Comparison of ENCODE assay signal across 25 cellular contexts in the genomic region with DNA sequence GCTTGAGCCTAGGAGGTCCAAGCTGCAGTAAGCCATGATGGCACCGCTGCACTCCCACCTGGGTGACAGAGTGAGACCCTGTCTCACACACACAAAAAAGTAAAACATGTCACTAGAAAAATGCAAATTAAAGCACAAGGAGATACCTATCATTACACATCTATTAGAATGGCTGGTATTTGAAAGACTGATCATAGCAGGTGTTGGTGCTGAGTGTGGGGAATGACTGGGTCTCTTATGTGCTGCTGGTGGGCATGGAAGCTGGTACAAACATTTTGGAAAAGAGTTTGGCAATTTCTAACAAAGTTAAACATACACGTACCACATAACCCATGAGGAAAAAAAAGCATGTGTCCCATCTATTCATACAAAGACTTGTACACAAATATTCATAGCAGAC.
DNase-seq lines count a peak whose midpoint lies in the region; ATAC-seq, FAIRE-seq and TF ChIP-seq lines count a peak whose summit lies in the region.
"Had no signal": no experiment of that assay in that cellular context is flagged by ENCODE, and none has a peak within 500 bp of the region (broad histone marks: within the 10 kb centered on the region; RNA-seq: fewer than 3 reads in every experiment).

No MANE protein-coding gene starts in this region.

- H3K27me3 ChIP-seq in esophagus squamous epithelium = peaks cover 0 to 52% (median 0%) of the 10 kb centered on the region in 4 donors

- H3K4me1 Mint-ChIP-seq in activated CD8-positive, alpha-beta memory T cell treated with anti-CD3 and anti-CD28 coated beads, Interleukin-2, amount 10 ng/mL, durations not matched to agents 7 days and 5 days = no peaks in the 10 kb centered on the region
- no peaks in the 10 kb centered on the region for H3K4me1 Mint-ChIP-seq in osteocyte (ENCODE audit: unreplicated experiment)
- no peaks in the 10 kb centered on the region for H3K4me1 Mint-ChIP-seq in activated CD8-positive, alpha-beta T cell treated with anti-CD3 and anti-CD28 coated beads for 36 hours (ENCODE audit: low read depth)
- H3K4me1 Mint-ChIP-seq: CD4-positive, alpha-beta memory T cell had no signal

- no peak for FAIRE-seq in kidney (lab: Jason Lieb, UNC)
- FAIRE-seq: A549, D721Med, GM12878, GM19239, H1 had no signal

- POLR2A ChIA-PET in activated CD8-positive, alpha-beta T cell treated with anti-CD3 and anti-CD28 coated beads for 36 hours (lab: Charles Lee) = interaction anchor here (0.6 kb wide), 1 partner anchor 445 kb away, joined by 6 read pairs; no protein-coding TSS in a partner anchor

- CTCF ChIA-PET in activated CD8-positive, alpha-beta memory T cell treated with anti-CD3 and anti-CD28 coated beads, Interleukin-2, amount 10 ng/mL, durations not matched to agents 7 days and 5 days (lab: Charles Lee) = no interaction called here
- CTCF ChIA-PET in activated CD8-positive, alpha-beta T cell treated with anti-CD3 and anti-CD28 coated beads for 36 hours (lab: Charles Lee) = interaction anchor here (1.6 kb wide), 1 partner anchor 106 kb away, joined by 4 read pairs; no protein-coding TSS in a partner anchor

- intact Hi-C loops in kidney (cut with DNase I) = no loop called here
- intact Hi-C loops in activated CD8-positive, alpha-beta T cell treated with anti-CD3 and anti-CD28 coated beads for 36 hours (cut with micrococcal nuclease) = no loop called here
- intact Hi-C loops in esophagus squamous epithelium (cut with DNase I) = no loop called here

- H3K27ac ChIP-seq in kidney (ENCODE audit: low read depth in 2 of 2, low read length in 2 of 2) (no peak overlapping the region), esophagus squamous epithelium (no peak overlapping the region)
- H3K27ac ChIP-seq: A549, GM23248 had no signal

- WGBS in esophagus squamous epithelium, 2 donors = 84 to 88% methylated on average over 2 of the region's 2 CpGs

- H3K9ac ChIP-seq in kidney (ENCODE audit: low read length in 2 of 2) = no peak overlapping the region
- H3K9ac ChIP-seq: GM23248 had no signal

- H3K36me3 ChIP-seq in kidney (ENCODE audit: control insufficient read depth in 1 of 2, insufficient read depth in 2 of 2, low read length in 2 of 2) (no peaks in the 10 kb centered on the region), esophagus squamous epithelium (no peaks in the 10 kb centered on the region)

- H3K4me1 ChIP-seq in kidney (ENCODE audit: control insufficient read depth in 1 of 2, insufficient read depth in 1 of 2, low read depth in 1 of 2, low read length in 2 of 2) (no peaks in the 10 kb centered on the region), esophagus squamous epithelium (no peaks in the 10 kb centered on the region)
- H3K4me1 ChIP-seq: A549, Caco-2 had no signal

- no peak overlapping the region for H3K4me3 Mint-ChIP-seq in activated CD8-positive, alpha-beta memory T cell treated with anti-CD3 and anti-CD28 coated beads, Interleukin-2, amount 10 ng/mL, durations not matched to agents 7 days and 5 days
- no peak overlapping the region for H3K4me3 Mint-ChIP-seq in osteocyte (ENCODE audit: unreplicated experiment)
- no peak overlapping the region for H3K4me3 Mint-ChIP-seq in activated CD8-positive, alpha-beta T cell treated with anti-CD3 and anti-CD28 coated beads for 36 hours
- H3K4me3 Mint-ChIP-seq: CD4-positive, alpha-beta memory T cell had no signal

- TF ChIP-seq POLR2A in esophagus squamous epithelium (IDR thresholded peaks at IDR 0.05) = no peak

- H3K27me3 Mint-ChIP-seq in activated CD8-positive, alpha-beta memory T cell treated with anti-CD3 and anti-CD28 coated beads, Interleukin-2, amount 10 ng/mL, durations not matched to agents 7 days and 5 days = peaks cover 40% of the 10 kb centered on the region
- peaks cover 53% of the 10 kb centered on the region for H3K27me3 Mint-ChIP-seq in osteocyte (ENCODE audit: unreplicated experiment)
- H3K27me3 Mint-ChIP-seq in activated CD8-positive, alpha-beta T cell treated with anti-CD3 and anti-CD28 coated beads for 36 hours = peaks cover 23% of the 10 kb centered on the region

- no peaks in the 10 kb centered on the region for H3K36me3 Mint-ChIP-seq in activated CD8-positive, alpha-beta memory T cell treated with anti-CD3 and anti-CD28 coated beads, Interleukin-2, amount 10 ng/mL, durations not matched to agents 7 days and 5 days
- H3K36me3 Mint-ChIP-seq in osteocyte (ENCODE audit: unreplicated experiment) = no peaks in the 10 kb centered on the region
- H3K36me3 Mint-ChIP-seq in activated CD8-positive, alpha-beta T cell treated with anti-CD3 and anti-CD28 coated beads for 36 hours (ENCODE audit: low read depth) = no peaks in the 10 kb centered on the region
- H3K36me3 Mint-ChIP-seq: CD4-positive, alpha-beta memory T cell had no signal

- H3K9me3 ChIP-seq in kidney (ENCODE audit: control insufficient read depth in 1 of 2, low read length in 2 of 2) = no peaks in the 10 kb centered on the region
- H3K9me3 ChIP-seq in esophagus squamous epithelium = peaks cover 0 to 1% (median 0%) of the 10 kb centered on the region in 3 donors
- H3K9me3 ChIP-seq: A549 had no signal

- H3K4me3 ChIP-seq in kidney (ENCODE audit: low read length in 2 of 2) (no peak overlapping the region), esophagus squamous epithelium (no peak overlapping the region)
- H3K4me3 ChIP-seq: A549, GM12878, GM23248 had no signal

- H3K9me3 Mint-ChIP-seq in activated CD8-positive, alpha-beta memory T cell treated with anti-CD3 and anti-CD28 coated beads, Interleukin-2, amount 10 ng/mL, durations not matched to agents 7 days and 5 days (ENCODE audit: low read depth) = no peaks in the 10 kb centered on the region
- peaks cover 4% of the 10 kb centered on the region for H3K9me3 Mint-ChIP-seq in osteocyte (ENCODE audit: unreplicated experiment)
- peaks cover 2% of the 10 kb centered on the region for H3K9me3 Mint-ChIP-seq in activated CD8-positive, alpha-beta T cell treated with anti-CD3 and anti-CD28 coated beads for 36 hours

- no peak overlapping the region for H3K27ac Mint-ChIP-seq in activated CD8-positive, alpha-beta memory T cell treated with anti-CD3 and anti-CD28 coated beads, Interleukin-2, amount 10 ng/mL, durations not matched to agents 7 days and 5 days
- H3K27ac Mint-ChIP-seq in osteocyte (ENCODE audit: unreplicated experiment) = no peak overlapping the region
- no peak overlapping the region for H3K27ac Mint-ChIP-seq in activated CD8-positive, alpha-beta T cell treated with anti-CD3 and anti-CD28 coated beads for 36 hours
- H3K27ac Mint-ChIP-seq: CD4-positive, alpha-beta memory T cell had no signal

- peak; percentile 13 for DNase-seq in activated CD8-positive, alpha-beta memory T cell treated with anti-CD3 and anti-CD28 coated beads for 24 hours
- DNase-seq in activated CD8-positive, alpha-beta memory T cell treated with anti-CD3 and anti-CD28 coated beads, Interleukin-2, amount 10 ng/mL, durations not matched to agents 7 days and 5 days = no peak
- DNase-seq in kidney = peak; percentile 11
- peak; percentile 30 for DNase-seq in osteocyte (ENCODE audit: extremely low spot score, unreplicated experiment)
- DNase-seq in ureter (ENCODE audit: low spot score) = peak; percentile 12
- DNase-seq in activated CD8-positive, alpha-beta T cell treated with anti-CD3 and anti-CD28 coated beads for 36 hours = no peak
- DNase-seq in esophagus squamous epithelium (lab: John Stamatoyannopoulos, UW) = no peak
- DNase-seq: 8988T; ACHN; C1 segment of cervical spinal cord; Caco-2; CD4-positive, alpha-beta memory T cell; DMS 273 treated with DMSO at 0.1 percent for 48 hours; DMS79; EL; GDM1; GM23248; H7; HCEC 1CT had no signal

- TF ChIP-seq CTCF in kidney (IDR thresholded peaks at IDR 0.05; ENCODE audit: borderline replicate concordance, extremely low read depth, insufficient read depth) = no peak
- no peak for TF ChIP-seq CTCF in osteocyte (IDR thresholded peaks at IDR 0.05)
- no peak for TF ChIP-seq CTCF in activated CD8-positive, alpha-beta T cell treated with anti-CD3 and anti-CD28 coated beads for 36 hours (IDR thresholded peaks at IDR 0.05)
- no peak for TF ChIP-seq CTCF in esophagus squamous epithelium (IDR thresholded peaks at IDR 0.05)

- ATAC-seq in activated CD8-positive, alpha-beta memory T cell treated with anti-CD3 and anti-CD28 coated beads, Interleukin-2, amount 10 ng/mL, durations not matched to agents 7 days and 5 days = no peak
- ATAC-seq in activated CD8-positive, alpha-beta T cell treated with anti-CD3 and anti-CD28 coated beads for 36 hours = no peak
- ATAC-seq in HG02840 (IDR thresholded peaks at IDR 0.05; ENCODE audit: low FRiP score, unreplicated experiment) = no peak
- ATAC-seq: A549, GM12878 had no signal

Comparison
In these comparisons a context has a peak if more than half of its experiments do, and no peak if none do; other contexts are left out.
1. DNase-seq: peak in activated CD8-positive, alpha-beta memory T cell treated with anti-CD3 and anti-CD28 coated beads for 24 hours (single experiment), kidney (single experiment), osteocyte (single experiment) and ureter (single experiment); none in activated CD8-positive, alpha-beta memory T cell treated with anti-CD3 and anti-CD28 coated beads, Interleukin-2, amount 10 ng/mL, durations not matched to agents 7 days and 5 days (single experiment), activated CD8-positive, alpha-beta T cell treated with anti-CD3 and anti-CD28 coated beads for 36 hours (single experiment) and esophagus squamous epithelium (single experiment).